In the genomic region with DNA sequence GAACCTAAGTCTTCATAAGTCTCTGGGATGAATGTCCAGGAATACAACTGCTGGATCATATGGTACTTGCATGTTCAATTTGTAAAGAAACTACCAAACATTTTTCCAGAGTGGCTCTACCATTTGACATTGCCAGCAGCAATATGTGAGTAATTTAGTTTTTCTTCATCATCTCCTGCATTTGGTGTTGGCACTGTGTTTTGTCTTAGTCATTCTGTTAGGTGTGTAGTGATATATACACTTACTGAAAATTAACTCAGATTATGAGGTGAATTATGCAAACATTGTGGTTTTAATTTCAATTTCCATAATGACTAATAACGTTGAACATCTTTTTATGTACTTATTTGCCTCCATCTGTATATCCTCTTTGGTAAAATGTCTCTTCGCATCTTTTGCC, we compare ENCODE assay signal across 25 cellular contexts.
DNase-seq lines count a peak whose midpoint lies in the region; ATAC-seq and TF ChIP-seq lines count a peak whose summit lies in the region.
"Had no signal": no experiment of that assay in that cellular context is flagged by ENCODE, and none has a peak within 500 bp of the region (broad histone marks: within the 10 kb centered on the region; RNA-seq: fewer than 3 reads in every experiment).

No MANE protein-coding gene starts in this region.

- TF ChIP-seq CTCF in epithelial cell of esophagus (IDR thresholded peaks at IDR 0.05; ENCODE audit: insufficient read depth, low read depth, low read length, missing control alignments) = no peak

- POLR2A ChIA-PET in activated CD4-positive, alpha-beta T cell treated with anti-CD3 and anti-CD28 coated beads for 36 hours (lab: Charles Lee) = no interaction called here

- CTCF ChIA-PET in activated CD4-positive, alpha-beta T cell treated with anti-CD3 and anti-CD28 coated beads for 36 hours (lab: Charles Lee) = no interaction called here
- CTCF ChIA-PET in activated naive CD4-positive, alpha-beta T cell treated with anti-CD3 and anti-CD28 coated beads, Interleukin-2, amount 10 ng/mL, durations not matched to agents 7 days and 5 days (lab: Charles Lee) = no interaction called here

- intact Hi-C loops in activated CD4-positive, alpha-beta T cell treated with anti-CD3 and anti-CD28 coated beads for 36 hours (cut with DNase I, micrococcal nuclease) = no loop called here

- H3K4me1 Mint-ChIP-seq in activated CD4-positive, alpha-beta T cell treated with anti-CD3 and anti-CD28 coated beads for 36 hours = peaks cover 2% of the 10 kb centered on the region
- peaks cover 5% of the 10 kb centered on the region for H3K4me1 Mint-ChIP-seq in activated T-cell treated with anti-CD3 and anti-CD28 coated beads, Interleukin-2, amount 50 U/mL, for 72 hours (ENCODE audit: low read depth)
- no peaks in the 10 kb centered on the region for H3K4me1 Mint-ChIP-seq in activated T-cell treated with anti-CD3 and anti-CD28 coated beads, Interleukin-2, amount 50 U/mL, for 24 hours (ENCODE audit: low read depth)
- H3K4me1 Mint-ChIP-seq in activated naive CD4-positive, alpha-beta T cell treated with anti-CD3 and anti-CD28 coated beads, Interleukin-2, amount 10 ng/mL, durations not matched to agents 7 days and 5 days = no peaks in the 10 kb centered on the region
- H3K4me1 Mint-ChIP-seq: CD14-positive monocyte; CD4-positive, alpha-beta memory T cell; CD4-positive, CD25-positive, alpha-beta regulatory T cell; CD8-positive, alpha-beta memory T cell had no signal

- no peaks in the 10 kb centered on the region for H3K36me3 Mint-ChIP-seq in activated CD4-positive, alpha-beta T cell treated with anti-CD3 and anti-CD28 coated beads for 36 hours (ENCODE audit: low read depth)
- H3K36me3 Mint-ChIP-seq in activated T-cell treated with anti-CD3 and anti-CD28 coated beads, Interleukin-2, amount 50 U/mL, for 72 hours (ENCODE audit: insufficient read depth in 2 of 2) = no peaks in the 10 kb centered on the region
- H3K36me3 Mint-ChIP-seq in activated T-cell treated with anti-CD3 and anti-CD28 coated beads, Interleukin-2, amount 50 U/mL, for 24 hours (ENCODE audit: low read depth) = no peaks in the 10 kb centered on the region
- H3K36me3 Mint-ChIP-seq in activated naive CD4-positive, alpha-beta T cell treated with anti-CD3 and anti-CD28 coated beads, Interleukin-2, amount 10 ng/mL, durations not matched to agents 7 days and 5 days = no peaks in the 10 kb centered on the region
- H3K36me3 Mint-ChIP-seq: CD14-positive monocyte; CD4-positive, alpha-beta memory T cell; CD4-positive, CD25-positive, alpha-beta regulatory T cell; CD8-positive, alpha-beta memory T cell had no signal

- no peaks in the 10 kb centered on the region for H3K9me3 Mint-ChIP-seq in activated CD4-positive, alpha-beta T cell treated with anti-CD3 and anti-CD28 coated beads for 36 hours (ENCODE audit: low read depth)
- H3K9me3 Mint-ChIP-seq in activated T-cell treated with anti-CD3 and anti-CD28 coated beads, Interleukin-2, amount 50 U/mL, for 72 hours = peaks cover 3 to 4% of the 10 kb centered on the region in 2 donors
- H3K9me3 Mint-ChIP-seq in activated T-cell treated with anti-CD3 and anti-CD28 coated beads, Interleukin-2, amount 50 U/mL, for 24 hours = no peaks in the 10 kb centered on the region
- no peaks in the 10 kb centered on the region for H3K9me3 Mint-ChIP-seq in activated naive CD4-positive, alpha-beta T cell treated with anti-CD3 and anti-CD28 coated beads, Interleukin-2, amount 10 ng/mL, durations not matched to agents 7 days and 5 days

- peaks cover 1% of the 10 kb centered on the region for H3K27me3 Mint-ChIP-seq in activated CD4-positive, alpha-beta T cell treated with anti-CD3 and anti-CD28 coated beads for 36 hours
- H3K27me3 Mint-ChIP-seq in activated T-cell treated with anti-CD3 and anti-CD28 coated beads, Interleukin-2, amount 50 U/mL, for 72 hours (ENCODE audit: low read depth) = peaks cover 17% of the 10 kb centered on the region
- H3K27me3 Mint-ChIP-seq in activated T-cell treated with anti-CD3 and anti-CD28 coated beads, Interleukin-2, amount 50 U/mL, for 24 hours = no peaks in the 10 kb centered on the region
- no peaks in the 10 kb centered on the region for H3K27me3 Mint-ChIP-seq in activated naive CD4-positive, alpha-beta T cell treated with anti-CD3 and anti-CD28 coated beads, Interleukin-2, amount 10 ng/mL, durations not matched to agents 7 days and 5 days
- H3K27me3 Mint-ChIP-seq: CD8-positive, alpha-beta memory T cell had no signal

- H3K27ac Mint-ChIP-seq in activated CD4-positive, alpha-beta T cell treated with anti-CD3 and anti-CD28 coated beads for 36 hours = no peak overlapping the region
- no peak overlapping the region for H3K27ac Mint-ChIP-seq in activated T-cell treated with anti-CD3 and anti-CD28 coated beads, Interleukin-2, amount 50 U/mL, for 72 hours
- no peak overlapping the region for H3K27ac Mint-ChIP-seq in activated T-cell treated with anti-CD3 and anti-CD28 coated beads, Interleukin-2, amount 50 U/mL, for 24 hours
- H3K27ac Mint-ChIP-seq in activated naive CD4-positive, alpha-beta T cell treated with anti-CD3 and anti-CD28 coated beads, Interleukin-2, amount 10 ng/mL, durations not matched to agents 7 days and 5 days = no peak overlapping the region
- H3K27ac Mint-ChIP-seq: CD14-positive monocyte; CD4-positive, alpha-beta memory T cell; CD4-positive, CD25-positive, alpha-beta regulatory T cell; CD8-positive, alpha-beta memory T cell had no signal

- no peak overlapping the region for H3K4me3 ChIP-seq in epithelial cell of esophagus (ENCODE audit: low read length)
- H3K4me3 ChIP-seq: BLaER1, GM12878 had no signal

- no peak for DNase-seq in activated CD4-positive, alpha-beta T cell treated with anti-CD3 and anti-CD28 coated beads for 36 hours
- DNase-seq in activated CD4-positive, alpha-beta T cell treated with anti-CD3 and anti-CD28 coated beads for 4 hours = no peak
- DNase-seq in activated T-cell treated with anti-CD3 and anti-CD28 coated beads, Interleukin-2, amount 50 U/mL, for 72 hours = no peak
- DNase-seq in activated T-cell treated with anti-CD3 and anti-CD28 coated beads, Interleukin-2, amount 50 U/mL, for 24 hours = no peak
- DNase-seq in epithelial cell of esophagus (ENCODE audit: low read depth) (peak; percentile 15), HuH-7.5 (ENCODE audit: low spot score) (no peak)
- DNase-seq in activated naive CD4-positive, alpha-beta T cell treated with anti-CD3 and anti-CD28 coated beads, Interleukin-2, amount 10 ng/mL, durations not matched to agents 7 days and 5 days = no peak
- DNase-seq: 8988T; ACHN; BE2C; C1 segment of cervical spinal cord; CD4-positive, alpha-beta memory T cell; CD4-positive, CD25-positive, alpha-beta regulatory T cell; CD8-positive, alpha-beta memory T cell; COR-L47; DMS 273 treated with DMSO at 0.1 percent for 48 hours; DMS153; DMS53; DMS79; DND-41; EL; GDM1 had no signal

- no peak overlapping the region for H3K4me3 Mint-ChIP-seq in activated CD4-positive, alpha-beta T cell treated with anti-CD3 and anti-CD28 coated beads for 36 hours
- no peak overlapping the region for H3K4me3 Mint-ChIP-seq in activated T-cell treated with anti-CD3 and anti-CD28 coated beads, Interleukin-2, amount 50 U/mL, for 72 hours
- H3K4me3 Mint-ChIP-seq in activated T-cell treated with anti-CD3 and anti-CD28 coated beads, Interleukin-2, amount 50 U/mL, for 24 hours = no peak overlapping the region
- no peak overlapping the region for H3K4me3 Mint-ChIP-seq in activated naive CD4-positive, alpha-beta T cell treated with anti-CD3 and anti-CD28 coated beads, Interleukin-2, amount 10 ng/mL, durations not matched to agents 7 days and 5 days
- H3K4me3 Mint-ChIP-seq: CD14-positive monocyte; CD4-positive, alpha-beta memory T cell; CD4-positive, CD25-positive, alpha-beta regulatory T cell; CD8-positive, alpha-beta memory T cell had no signal

- ATAC-seq in activated CD4-positive, alpha-beta T cell treated with anti-CD3 and anti-CD28 coated beads for 36 hours = peak; percentile 72
- peak; percentile 79 to 84 for ATAC-seq in activated T-cell treated with anti-CD3 and anti-CD28 coated beads, Interleukin-2, amount 50 U/mL, for 72 hours (replicated peaks in 1 of 2)
- ATAC-seq: GM12878 had no signal
